ENCODE assay signal across 1 cellular context in genomic region chr1:18948913-18949688, GRCh38.
TF ChIP-seq lines count a peak whose summit lies in the region.

No MANE protein-coding gene starts in this region.

TF ChIP-seq in HepG2, 621 proteins besides CTCF, POLR2A, EP300 and RAD21 (continued from another document and continues in another):
- TF ChIP-seq ZNF20 (CRISPR knock-in tag; IDR thresholded peaks at IDR 0.05): 0 out of 2 replicates have a peak, but pooled peaks have one; percentile 53
- peak; percentile 78; the same call in 1 of the 2 replicates for TF ChIP-seq FOXP4 (CRISPR knock-in tag; IDR thresholded peaks at IDR 0.05)
- TF ChIP-seq MLX (CRISPR knock-in tag; IDR thresholded peaks at IDR 0.05): peak; percentile 69; the same call in 1 of the 2 replicates
- no peak; the same call in 1 of the 2 replicates for TF ChIP-seq SNAPC2 (CRISPR knock-in tag; IDR thresholded peaks at IDR 0.05)
- TF ChIP-seq SNAI1 (CRISPR knock-in tag; IDR thresholded peaks at IDR 0.05; ENCODE audit: borderline replicate concordance): 0 out of 2 replicates have a peak, but pooled peaks have one; percentile 80
- TF ChIP-seq TP53 (CRISPR knock-in tag; conservative IDR thresholded peaks at IDR 0.05): peak; percentile 58; the same call in 1 of the 2 replicates
- TF ChIP-seq ZNF24 (IDR thresholded peaks at IDR 0.05): no peak
- TF ChIP-seq ZIK1 (CRISPR knock-in tag; IDR thresholded peaks at IDR 0.05; ENCODE audit: borderline replicate concordance, low read depth): no peak
- TF ChIP-seq TBX3 (IDR thresholded peaks at IDR 0.05; ENCODE audit: borderline replicate concordance): no peak
- TF ChIP-seq GPN1 (CRISPR knock-in tag; IDR thresholded peaks at IDR 0.05; ENCODE audit: borderline replicate concordance): no peak; the same call in 1 of the 2 replicates
- TF ChIP-seq ZFP91 (CRISPR knock-in tag; IDR thresholded peaks at IDR 0.05; ENCODE audit: borderline replicate concordance): peak; percentile 87
- peak; percentile 80 for TF ChIP-seq ISL2 (CRISPR knock-in tag; IDR thresholded peaks at IDR 0.05)
- TF ChIP-seq DNMT3B (CRISPR knock-in tag; conservative IDR thresholded peaks at IDR 0.05): no peak
- TF ChIP-seq CENPBD1 (CRISPR knock-in tag; IDR thresholded peaks at IDR 0.05; ENCODE audit: borderline replicate concordance, low read depth): no peak
- TF ChIP-seq ZNF75D (CRISPR knock-in tag; IDR thresholded peaks at IDR 0.05; ENCODE audit: borderline replicate concordance): no peak
- no peak for TF ChIP-seq ATF6 (CRISPR knock-in tag; conservative IDR thresholded peaks at IDR 0.05)
- TF ChIP-seq ZNF567 (CRISPR knock-in tag; IDR thresholded peaks at IDR 0.05; ENCODE audit: borderline replicate concordance): 0 out of 2 replicates have a peak, but pooled peaks have one; percentile 58
- TF ChIP-seq DNMT1 (CRISPR knock-in tag; IDR thresholded peaks at IDR 0.05): no peak
- peak; percentile 82 for TF ChIP-seq BRD4 (CRISPR knock-in tag; IDR thresholded peaks at IDR 0.05)
- no peak for TF ChIP-seq FLYWCH1 (CRISPR knock-in tag; IDR thresholded peaks at IDR 0.05)
- TF ChIP-seq MTA1 (CRISPR knock-in tag; IDR thresholded peaks at IDR 0.05; ENCODE audit: borderline replicate concordance): peak; percentile 93
- TF ChIP-seq MBD4 (IDR thresholded peaks at IDR 0.05; ENCODE audit: borderline replicate concordance, low read length): no peak
- TF ChIP-seq ZNF44 (CRISPR knock-in tag; IDR thresholded peaks at IDR 0.05): peak; percentile 24; the same call in 1 of the 2 replicates
- TF ChIP-seq HMGA1 (CRISPR knock-in tag; conservative IDR thresholded peaks at IDR 0.05): no peak
- TF ChIP-seq NAIF1 (CRISPR knock-in tag; IDR thresholded peaks at IDR 0.05; ENCODE audit: borderline replicate concordance): no peak; the same call in 1 of the 2 replicates
- TF ChIP-seq ZNF740 (CRISPR knock-in tag; IDR thresholded peaks at IDR 0.05): peak; percentile 77; the same call in 1 of the 2 replicates
- no peak for TF ChIP-seq ZBTB2 (CRISPR knock-in tag; IDR thresholded peaks at IDR 0.05; ENCODE audit: low read depth)
- TF ChIP-seq ZNF839 (CRISPR knock-in tag; IDR thresholded peaks at IDR 0.05; ENCODE audit: borderline replicate concordance): no peak; the same call in 1 of the 2 replicates
- TF ChIP-seq ZNF431 (CRISPR knock-in tag; IDR thresholded peaks at IDR 0.05; ENCODE audit: borderline replicate concordance, low read depth): peak; percentile 89
- no peak; the same call in 1 of the 2 replicates for TF ChIP-seq ZFP36L2 (CRISPR knock-in tag; IDR thresholded peaks at IDR 0.05)
- TF ChIP-seq ZNF770 (CRISPR knock-in tag; IDR thresholded peaks at IDR 0.05): peak; percentile 80
- TF ChIP-seq ZNF441 (CRISPR knock-in tag; IDR thresholded peaks at IDR 0.05; ENCODE audit: borderline replicate concordance): peak; percentile 86; the same call in 1 of the 2 replicates
- no peak for TF ChIP-seq NFE2L1 (CRISPR knock-in tag; IDR thresholded peaks at IDR 0.05; ENCODE audit: borderline replicate concordance)
- 0 out of 2 replicates have a peak, but pooled peaks have one; percentile 58 for TF ChIP-seq MXD1 (CRISPR knock-in tag; IDR thresholded peaks at IDR 0.05)
- TF ChIP-seq WIZ (CRISPR knock-in tag; IDR thresholded peaks at IDR 0.05): peak; percentile 76; the same call in 1 of the 2 replicates
- TF ChIP-seq ZBTB49 (CRISPR knock-in tag; IDR thresholded peaks at IDR 0.05; ENCODE audit: borderline replicate concordance): no peak
- TF ChIP-seq ZUFSP (CRISPR knock-in tag; IDR thresholded peaks at IDR 0.05; ENCODE audit: borderline replicate concordance): no peak
- peak; percentile 98 for TF ChIP-seq PAXIP1 (CRISPR knock-in tag; conservative IDR thresholded peaks at IDR 0.05)
- TF ChIP-seq ZSCAN29 (CRISPR knock-in tag; conservative IDR thresholded peaks at IDR 0.05): peak; percentile 89; the same call in 1 of the 2 replicates
- TF ChIP-seq ZNF672 (CRISPR knock-in tag; IDR thresholded peaks at IDR 0.05): 0 out of 2 replicates have a peak, but pooled peaks have one; percentile 23
- TF ChIP-seq KAT8 (CRISPR knock-in tag; IDR thresholded peaks at IDR 0.05): peak; percentile 63; the same call in 1 of the 2 replicates
